Comparison of ENCODE assay signal across 8 cellular contexts in genomic region chr16:1863681-1864460, GRCh38. TPM values are rescaled to one million over a fixed set of nuclear protein-coding genes. Genes with fewer than 3 reads are reported as not detected.
DNase-seq lines count a peak whose midpoint lies in the region; ATAC-seq and TF ChIP-seq lines count a peak whose summit lies in the region.

No MANE protein-coding gene starts in this region.

- ATAC-seq in right cardiac atrium: no peak
- no peak for ATAC-seq in GM21360 (IDR thresholded peaks at IDR 0.05; ENCODE audit: unreplicated experiment)
- no peak for ATAC-seq in HG02610 (IDR thresholded peaks at IDR 0.05; ENCODE audit: unreplicated experiment)
- ATAC-seq in HG03139 (IDR thresholded peaks at IDR 0.05; ENCODE audit: unreplicated experiment): no peak

- intact Hi-C loops in right cardiac atrium (cut with DNase I): loop anchor here (2.0 to 10.0 kb wide), 3 partner anchors 61 to 68 kb away; no protein-coding TSS in a partner anchor
- intact Hi-C loops in esophagus muscularis mucosa (cut with DNase I): no loop called here

- no peak for TF ChIP-seq EP300 in esophagus muscularis mucosa (IDR thresholded peaks at IDR 0.05)

- H3K27ac ChIP-seq in cardiac muscle cell: no peak overlapping the region
- no peak overlapping the region for H3K27ac ChIP-seq in right cardiac atrium (ENCODE audit: low read length)
- H3K27ac ChIP-seq in esophagus muscularis mucosa (replicated peaks in 1 of 4): no peak overlapping the region

- TF ChIP-seq POLR2A in esophagus muscularis mucosa (IDR thresholded peaks at IDR 0.05; ENCODE audit: low read depth): no peak

- WGBS in right cardiac atrium: 10% methylated on average over 4 of the region's 4 CpGs
- WGBS in esophagus muscularis mucosa: 14% methylated on average over 4 of the region's 4 CpGs

- H3K9me3 ChIP-seq in cardiac muscle cell (ENCODE audit: low read depth): no peaks in the 10 kb centered on the region
- no peaks in the 10 kb centered on the region for H3K9me3 ChIP-seq in right cardiac atrium (ENCODE audit: control insufficient read depth, low read length)
- no peaks in the 10 kb centered on the region for H3K9me3 ChIP-seq in esophagus muscularis mucosa

- H3K4me3 ChIP-seq in cardiac muscle cell (no peak overlapping the region), right cardiac atrium (ENCODE audit: low read length) (no peak overlapping the region), esophagus muscularis mucosa (no peak overlapping the region)

- DNase-seq in cardiac muscle cell (ENCODE audit: low read depth in 1 of 2, low spot score in 1 of 2) (peak; percentile 44 to 62), right cardiac atrium (no peak), OCI-M1 (lab: John Stamatoyannopoulos, UW) (peak; percentile 61), esophagus muscularis mucosa (ENCODE audit: extremely low spot score) (no peak), pulmonary artery endothelial cell (ENCODE audit: low read depth, low spot score) (peak; percentile 3)

- H3K4me1 ChIP-seq in cardiac muscle cell (ENCODE audit: low read depth): no peaks in the 10 kb centered on the region
- H3K4me1 ChIP-seq in right cardiac atrium (ENCODE audit: control insufficient read depth, insufficient read depth, low read length): no peaks in the 10 kb centered on the region
- no peaks in the 10 kb centered on the region for H3K4me1 ChIP-seq in esophagus muscularis mucosa

- H3K36me3 ChIP-seq in cardiac muscle cell (no peaks in the 10 kb centered on the region), esophagus muscularis mucosa (no peaks in the 10 kb centered on the region)

- TF ChIP-seq CTCF in cardiac muscle cell (IDR thresholded peaks at IDR 0.05; ENCODE audit: low read depth, low read length) (peak; percentile 50), esophagus muscularis mucosa (IDR thresholded peaks at IDR 0.05) (peak; percentile 59 to 65 (median 61))

- H3K27me3 ChIP-seq in cardiac muscle cell: peaks cover 49% of the 10 kb centered on the region
- no peaks in the 10 kb centered on the region for H3K27me3 ChIP-seq in right cardiac atrium (ENCODE audit: control insufficient read depth, insufficient read depth)
- H3K27me3 ChIP-seq in esophagus muscularis mucosa: peaks cover 0 to 36% (median 6%) of the 10 kb centered on the region in 4 donors

RNA-seq across cellular contexts. Expression of gene MEIOB, which starts 8.1 kb away (rescaled TPM):
- total RNA-seq in cardiac muscle cell (2.0 TPM in 1 of 2 replicates, not detected in the other), right cardiac atrium (not detected), esophagus muscularis mucosa (not detected), pulmonary artery endothelial cell (0.40 TPM in 1 of 2 replicates, not detected in the other)
- polyA plus RNA-seq in cardiac muscle cell (1.3 TPM in 1 of 2 replicates, not detected in the other), right cardiac atrium (not detected)

RNA-seq across cellular contexts. Expression of gene FAHD1, which starts 36.9 kb away (rescaled TPM):
- total RNA-seq in cardiac muscle cell: 73.5 and 129 TPM in 2 replicates
- 48.0 and 55.3 TPM in 2 replicates for polyA plus RNA-seq in cardiac muscle cell
- total RNA-seq in right cardiac atrium: 10 to 100 TPM; 18.8 to 26.5 (median 22.6) TPM
- 46.4 TPM for polyA plus RNA-seq in right cardiac atrium
- total RNA-seq in esophagus muscularis mucosa: 10 to 100 TPM; 20.4 to 43.2 (median 39.5) TPM
- 91.9 and 93.0 TPM in 2 replicates for total RNA-seq in pulmonary artery endothelial cell

RNA-seq across cellular contexts. Expression of gene HAGH, which starts 37.2 kb away (rescaled TPM):
- total RNA-seq in cardiac muscle cell: 219 and 341 TPM in 2 replicates
- polyA plus RNA-seq in cardiac muscle cell: 163 and 169 TPM in 2 replicates
- 100 to 1,000 TPM; 123 to 155 (median 141) TPM for total RNA-seq in right cardiac atrium
- 224 TPM for polyA plus RNA-seq in right cardiac atrium
- 100 to 1,000 TPM; 148 to 264 (median 180) TPM for total RNA-seq in esophagus muscularis mucosa
- total RNA-seq in pulmonary artery endothelial cell: 76.2 and 78.9 TPM in 2 replicates

RNA-seq across cellular contexts. Expression of gene HS3ST6, which starts 54.3 kb away (rescaled TPM):
- not detected in 2 replicates for total RNA-seq in cardiac muscle cell
- not detected in 2 replicates for polyA plus RNA-seq in cardiac muscle cell
- total RNA-seq in right cardiac atrium: not detected
- not detected for polyA plus RNA-seq in right cardiac atrium
- not detected for total RNA-seq in esophagus muscularis mucosa
- total RNA-seq in pulmonary artery endothelial cell: not detected in 2 replicates

Comparison
In these comparisons a context has a peak if more than half of its experiments do, and no peak if none do; other contexts are left out.
1. DNase-seq: peak in cardiac muscle cell (2 of 2), OCI-M1 (single experiment) and pulmonary artery endothelial cell (single experiment); none in right cardiac atrium (0 of 3) and esophagus muscularis mucosa (single experiment).